Comparison of ENCODE assay signal across 12 cellular contexts in the genomic region with DNA sequence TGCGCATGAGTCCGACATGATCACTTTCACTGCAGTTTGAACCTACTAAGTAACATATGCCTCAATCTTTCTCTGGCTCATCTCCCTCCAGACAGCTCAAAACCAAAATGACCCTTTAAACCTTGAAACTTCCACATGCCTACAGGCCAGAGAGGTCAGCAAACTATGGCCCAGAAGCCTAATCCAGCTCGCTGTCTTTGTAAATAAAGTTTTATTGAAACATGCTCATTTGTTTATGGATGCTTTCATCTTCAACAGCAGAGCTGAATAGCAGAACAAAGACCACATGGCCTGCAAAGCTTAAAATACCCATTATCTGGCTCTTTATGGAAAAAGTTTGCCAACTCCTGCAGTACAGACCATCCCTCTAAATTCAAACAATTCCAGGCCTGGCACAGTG. TPM values are rescaled to one million over a fixed set of nuclear protein-coding genes. Genes with fewer than 3 reads are reported as not detected.
DNase-seq lines count a peak whose midpoint lies in the region; ATAC-seq and TF ChIP-seq lines count a peak whose summit lies in the region.
"Had no signal": no experiment of that assay in that cellular context is flagged by ENCODE, and none has a peak within 500 bp of the region (broad histone marks: within the 10 kb centered on the region; RNA-seq: fewer than 3 reads in every experiment).

No MANE protein-coding gene starts in this region.

- H3K4me2 ChIP-seq in OCI-LY1 (ENCODE audit: low read length) (peak overlapping the region; percentile 41), mesenchymal stem cell (ENCODE audit: low read length, poor library complexity, severe bottlenecking) (no peak overlapping the region)

- 84% methylated on average over 3 of the region's 3 CpGs for WGBS in mesenchymal stem cell

- peak overlapping the region; percentile 64 for H2BK120ac ChIP-seq in mesenchymal stem cell (ENCODE audit: low read depth, low read length)

- peaks cover 30% of the 10 kb centered on the region for H3K79me1 ChIP-seq in mesenchymal stem cell (replicated peaks; ENCODE audit: low read length, poor library complexity, severe bottlenecking)

- H3K36me3 ChIP-seq in OCI-LY1 (ENCODE audit: insufficient read depth, low read length): peaks cover 26% of the 10 kb centered on the region
- H3K36me3 ChIP-seq in mesenchymal stem cell (ENCODE audit: control insufficient read depth in 1 of 2, insufficient read depth in 2 of 2, low read depth in 1 of 2, low read length in 2 of 2): peaks cover 29 to 31% of the 10 kb centered on the region in 2 experiments

- no peaks in the 10 kb centered on the region for H4K20me1 ChIP-seq in OCI-LY1 (ENCODE audit: insufficient read depth, low read length)

- H4K91ac ChIP-seq in mesenchymal stem cell (ENCODE audit: low read length): no peak overlapping the region

- H3K9me3 ChIP-seq in OCI-LY1 (ENCODE audit: low read length) (no peaks in the 10 kb centered on the region), mesenchymal stem cell (ENCODE audit: control insufficient read depth, low read length) (no peaks in the 10 kb centered on the region)
- H3K9me3 ChIP-seq: gastrocnemius medialis, transverse colon had no signal

- H2BK5ac ChIP-seq in mesenchymal stem cell (ENCODE audit: low read depth, low read length, poor library complexity, severe bottlenecking): no peak overlapping the region

- no peaks in the 10 kb centered on the region for H3K27me3 ChIP-seq in OCI-LY1 (ENCODE audit: insufficient read depth, low read length)
- no peaks in the 10 kb centered on the region for H3K27me3 ChIP-seq in mesenchymal stem cell (ENCODE audit: control insufficient read depth in 1 of 2, insufficient read depth in 1 of 2, low read length in 2 of 2)
- H3K27me3 ChIP-seq: gastrocnemius medialis, transverse colon had no signal

- H3K27ac ChIP-seq in OCI-LY1 (ENCODE audit: low read depth, low read length, poor library complexity, severe bottlenecking) (peak overlapping the region; percentile 65), mesenchymal stem cell (ENCODE audit: low read length, poor library complexity, severe bottlenecking) (no peak overlapping the region)

- H2BK12ac ChIP-seq in mesenchymal stem cell (ENCODE audit: low read length in 2 of 2): no peak overlapping the region

- no peak overlapping the region for H3K23ac ChIP-seq in mesenchymal stem cell (ENCODE audit: low read length in 2 of 2)

- no peak overlapping the region for H3K14ac ChIP-seq in mesenchymal stem cell (ENCODE audit: low read length in 2 of 2)

- no peak for DNase-seq in mesenchymal stem cell
- DNase-seq: activated CD4-positive, alpha-beta T cell treated with anti-CD3 and anti-CD28 coated beads, Interleukin-2, amount 50 U/mL, for 1 hour; activated gamma-delta T cell treated with Interleukin-2 at 50 U/mL for 16 hours; gastrocnemius medialis; H9; NCI-H1930; NCI-H69; RPMI8226; stimulated activated CD4-positive, alpha-beta T cell treated with anti-CD3 and anti-CD28 coated beads, Interleukin-15, amount 100 ng/mL, for 24 hours; transverse colon had no signal

- no peak overlapping the region for H2AK5ac ChIP-seq in mesenchymal stem cell (ENCODE audit: low read length, severe bottlenecking)

- H3K9me2 ChIP-seq in OCI-LY1 (ENCODE audit: low read depth, low read length): no peaks in the 10 kb centered on the region

- TF ChIP-seq CTCF in OCI-LY1 (IDR thresholded peaks at IDR 0.05; ENCODE audit: low read length): no peak

- no peak overlapping the region for H2BK15ac ChIP-seq in mesenchymal stem cell (ENCODE audit: low read depth, poor library complexity, severe bottlenecking)

- H3F3A ChIP-seq in OCI-LY1 (ENCODE audit: insufficient read depth, low read length): no peaks in the 10 kb centered on the region

- no peak overlapping the region for H2AFZ ChIP-seq in OCI-LY1 (ENCODE audit: low read length)
- no peak overlapping the region for H2AFZ ChIP-seq in mesenchymal stem cell (ENCODE audit: low read depth, low read length)

- H3K18ac ChIP-seq in mesenchymal stem cell (ENCODE audit: low read depth in 1 of 2, low read length in 2 of 2): no peak overlapping the region

- H3K4me1 ChIP-seq in OCI-LY1 (ENCODE audit: insufficient read depth, low read length, severe bottlenecking): peaks cover 45% of the 10 kb centered on the region
- H3K4me1 ChIP-seq in mesenchymal stem cell (ENCODE audit: control insufficient read depth, insufficient read depth, low read depth, low read length): peaks cover 9% of the 10 kb centered on the region

- H3K4me3 ChIP-seq in OCI-LY1 (ENCODE audit: low read depth, low read length, poor library complexity, severe bottlenecking): peak overlapping the region; percentile 76
- no peak overlapping the region for H3K4me3 ChIP-seq in mesenchymal stem cell (ENCODE audit: insufficient read depth in 1 of 2, low read depth in 1 of 2, low read length in 2 of 2)
- H3K4me3 ChIP-seq: gastrocnemius medialis, transverse colon had no signal

- no peak overlapping the region for H3K4ac ChIP-seq in mesenchymal stem cell (ENCODE audit: low read depth in 1 of 2, low read length in 2 of 2)

- peaks cover 21% of the 10 kb centered on the region for H3K79me2 ChIP-seq in OCI-LY1 (ENCODE audit: insufficient read depth, low read length)

- H3K9ac ChIP-seq in OCI-LY1 (ENCODE audit: low read length): peak overlapping the region; percentile 19; the same call in 1 of the 2 replicates
- H3K9ac ChIP-seq in mesenchymal stem cell (ENCODE audit: low read length): no peak overlapping the region

- no peak overlapping the region for H4K8ac ChIP-seq in mesenchymal stem cell (ENCODE audit: low read length)

- ATAC-seq in GM19467 (IDR thresholded peaks at IDR 0.05; ENCODE audit: unreplicated experiment): no peak
- ATAC-seq: gastrocnemius medialis had no signal

RNA-seq across cellular contexts. Expression of a gene that starts 15.6 kb away (rescaled TPM):
- polyA plus RNA-seq in mesenchymal stem cell (2013, experiment 1 of 2): 5.3 TPM
- polyA plus RNA-seq in mesenchymal stem cell (2013, experiment 2 of 2): 5.1 TPM

RNA-seq across cellular contexts. Expression of a gene that starts 18.1 kb away (rescaled TPM):
- polyA plus RNA-seq in mesenchymal stem cell (2013, experiment 1 of 2): not detected
- not detected for polyA plus RNA-seq in mesenchymal stem cell (2013, experiment 2 of 2)

RNA-seq across cellular contexts. Expression of a gene that starts 22.7 kb away (rescaled TPM):
- polyA plus RNA-seq in mesenchymal stem cell (2013, experiment 1 of 2): 12.2 TPM
- 11.9 TPM for polyA plus RNA-seq in mesenchymal stem cell (2013, experiment 2 of 2)

RNA-seq across cellular contexts. Expression of a gene that starts 23.4 kb away (rescaled TPM):
- 1,303 TPM for polyA plus RNA-seq in mesenchymal stem cell (2013, experiment 1 of 2)
- 1,356 TPM for polyA plus RNA-seq in mesenchymal stem cell (2013, experiment 2 of 2)

RNA-seq across cellular contexts. Expression of a gene that starts 47.1 kb away (rescaled TPM):
- 6.2 TPM for polyA plus RNA-seq in mesenchymal stem cell (2013, experiment 1 of 2)
- polyA plus RNA-seq in mesenchymal stem cell (2013, experiment 2 of 2): 5.2 TPM
